23 cellular contexts compared by ENCODE assay signal in genomic region chr2:212107989-212108388, GRCh38.
DNase-seq lines count a peak whose midpoint lies in the region; ATAC-seq, FAIRE-seq and TF ChIP-seq lines count a peak whose summit lies in the region.
"Had no signal": no experiment of that assay in that cellular context is flagged by ENCODE, and none has a peak within 500 bp of the region (broad histone marks: within the 10 kb centered on the region; RNA-seq: fewer than 3 reads in every experiment).

No MANE protein-coding gene starts in this region.

- no peak overlapping the region for H3K4me3 ChIP-seq in GM23338
- H3K4me3 ChIP-seq in endothelial cell of umbilical vein (replicated peaks in 1 of 3; ENCODE audit: insufficient read depth in 1 of 3, low read depth in 1 of 3, low read length in 3 of 3) = no peak overlapping the region
- H3K4me3 ChIP-seq: A549; BLaER1 treated with 17β-estradiol and CSF1 and Interleukin-3, amounts not matched to agents 10 nM and 100 nM; GM12878 had no signal

- no peaks in the 10 kb centered on the region for H3K9me1 ChIP-seq in endothelial cell of umbilical vein (replicated peaks; ENCODE audit: control insufficient read depth, extremely low read depth, insufficient read depth, low read length)

- H3K4me1 ChIP-seq in GM23338 (ENCODE audit: insufficient read depth) (peaks cover 40% of the 10 kb centered on the region), endothelial cell of umbilical vein (ENCODE audit: control insufficient read depth, extremely low read depth, insufficient read depth, low read length) (peaks cover 26% of the 10 kb centered on the region)
- H3K4me1 ChIP-seq: A549; BLaER1 treated with 17β-estradiol and CSF1 and Interleukin-3, amounts not matched to agents 10 nM and 100 nM; Caco-2 had no signal

- H2AFZ ChIP-seq in GM23338 (no peak overlapping the region), endothelial cell of umbilical vein (ENCODE audit: low read depth, low read length) (no peak overlapping the region)

- H3K27me3 Mint-ChIP-seq in GM23338 (ENCODE audit: insufficient read depth, low read depth, poor library complexity) = no peaks in the 10 kb centered on the region
- H3K27me3 Mint-ChIP-seq: B cell; CD4-positive, alpha-beta T cell had no signal

- H3F3A ChIP-seq in GM23338 (replicated peaks; ENCODE audit: low read depth) = no peaks in the 10 kb centered on the region

- peaks cover 34% of the 10 kb centered on the region for H3K36me3 Mint-ChIP-seq in GM23338 (ENCODE audit: low read depth)
- H3K36me3 Mint-ChIP-seq: CD8-positive, alpha-beta T cell had no signal

- no peaks in the 10 kb centered on the region for H4K20me1 ChIP-seq in GM23338 (replicated peaks; ENCODE audit: insufficient read depth)
- H4K20me1 ChIP-seq in endothelial cell of umbilical vein (replicated peaks; ENCODE audit: control insufficient read depth, extremely low read depth, insufficient read depth, low read length) = no peaks in the 10 kb centered on the region
- H4K20me1 ChIP-seq: BLaER1 treated with 17β-estradiol and CSF1 and Interleukin-3, amounts not matched to agents 10 nM and 100 nM had no signal

- intact Hi-C loops in endothelial cell of umbilical vein (cut with micrococcal nuclease) = loop anchor here (1.0 to 2.0 kb wide), 2 partner anchors 56 to 75 kb away; no protein-coding TSS in a partner anchor

- no peak for FAIRE-seq in endothelial cell of umbilical vein (lab: Jason Lieb, UNC)
- FAIRE-seq in frontal cortex (lab: Jason Lieb, UNC) = peak; percentile 24
- FAIRE-seq in RCC 7860 (lab: Jason Lieb, UNC) = no peak
- FAIRE-seq: A549, D721Med, GM12878, GM12892, GM18507 had no signal

- POLR2A ChIA-PET in endothelial cell of umbilical vein (lab: Charles Lee) = no interaction called here

- TF ChIP-seq CTCF in GM23338 (conservative IDR thresholded peaks at IDR 0.05; ENCODE audit: low read depth in 2 of 2) (no peak), endothelial cell of umbilical vein (IDR thresholded peaks at IDR 0.05; ENCODE audit: extremely low read depth in 1 of 2, insufficient read depth in 1 of 2, low read depth in 1 of 2, low read length in 2 of 2) (no peak)

- peaks cover 30% of the 10 kb centered on the region for H3K9me3 Mint-ChIP-seq in GM23338

- H3K4me1 Mint-ChIP-seq in GM23338 = peaks cover 40% of the 10 kb centered on the region
- H3K4me1 Mint-ChIP-seq: B cell had no signal

- CTCF ChIA-PET in endothelial cell of umbilical vein (lab: Charles Lee) = no interaction called here

- H3K27ac Mint-ChIP-seq in GM23338 = no peak overlapping the region
- H3K27ac Mint-ChIP-seq: B cell; CD4-positive, alpha-beta T cell; CD8-positive, alpha-beta T cell had no signal

- H3K27me3 ChIP-seq in GM23338 (ENCODE audit: insufficient read depth) (no peaks in the 10 kb centered on the region), endothelial cell of umbilical vein (ENCODE audit: control insufficient read depth in 2 of 2, insufficient read depth in 2 of 2, low read length in 2 of 2) (no peaks in the 10 kb centered on the region)
- H3K27me3 ChIP-seq: BLaER1 treated with 17β-estradiol and CSF1 and Interleukin-3, amounts not matched to agents 10 nM and 100 nM had no signal

- no peak overlapping the region for H3K9ac ChIP-seq in endothelial cell of umbilical vein (replicated peaks; ENCODE audit: extremely low read depth, insufficient read depth, low read length)
- H3K9ac ChIP-seq: BLaER1 treated with 17β-estradiol and CSF1 and Interleukin-3, amounts not matched to agents 10 nM and 100 nM had no signal

- no TSS peak for BruUV-seq in endothelial cell of umbilical vein (replicated peaks; lab: Mats Ljungman, UMichigan)

- no peak for ATAC-seq in GM23338
- ATAC-seq: A549; CD8-positive, alpha-beta T cell; GM12878 had no signal

- no peak for DNase-seq in GM23338 (ENCODE audit: low spot score)
- peak; percentile 36 for DNase-seq in dermis blood vessel endothelial cell
- peak; percentile 57 for DNase-seq in endothelial cell of umbilical vein (ENCODE audit: low read depth, low spot score)
- DNase-seq in frontal cortex (ENCODE audit: low spot score in 2 of 2) = no peak
- no peak for DNase-seq in RKO (ENCODE audit: low spot score)
- DNase-seq in RCC 7860 (ENCODE audit: low spot score) = no peak
- no peak for DNase-seq in cerebellum (ENCODE audit: low spot score)
- DNase-seq: AML-193; Caco-2; Calu3; CD4-positive, alpha-beta T cell; CD8-positive, alpha-beta T cell; DMS79 treated with DMSO at 0.1 percent for 48 hours; GDM1 had no signal

- H3K79me2 ChIP-seq in GM23338 (replicated peaks; ENCODE audit: insufficient read depth) (no peaks in the 10 kb centered on the region), endothelial cell of umbilical vein (ENCODE audit: control insufficient read depth, insufficient read depth, low read length) (no peaks in the 10 kb centered on the region)

- H3K4me2 ChIP-seq in GM23338 = peak overlapping the region; percentile 1; the same call in 1 of the 2 replicates
- no peak overlapping the region for H3K4me2 ChIP-seq in endothelial cell of umbilical vein (ENCODE audit: insufficient read depth, low read length)
- H3K4me2 ChIP-seq: A549; BLaER1 treated with 17β-estradiol and CSF1 and Interleukin-3, amounts not matched to agents 10 nM and 100 nM had no signal

- no peaks in the 10 kb centered on the region for H3K9me2 ChIP-seq in GM23338 (ENCODE audit: insufficient read depth)

- H3K36me3 ChIP-seq in GM23338 (ENCODE audit: insufficient read depth) = peaks cover 8% of the 10 kb centered on the region; the same call in 1 of the 2 replicates
- no peaks in the 10 kb centered on the region for H3K36me3 ChIP-seq in endothelial cell of umbilical vein (ENCODE audit: control insufficient read depth in 2 of 2, extremely low read depth in 1 of 2, insufficient read depth in 2 of 2, low read length in 2 of 2)
- H3K36me3 ChIP-seq: BLaER1 treated with 17β-estradiol and CSF1 and Interleukin-3, amounts not matched to agents 10 nM and 100 nM had no signal

- TF ChIP-seq POLR2A in endothelial cell of umbilical vein (IDR thresholded peaks at IDR 0.05; ENCODE audit: low read depth, low read length) = no peak

- H3K4me3 Mint-ChIP-seq in GM23338 = no peak overlapping the region
- H3K4me3 Mint-ChIP-seq: B cell; CD4-positive, alpha-beta T cell; CD8-positive, alpha-beta T cell had no signal

- dilution Hi-C loops in endothelial cell of umbilical vein (cut with MboI; ENCODE audit: extremely low pct_ligation_motif_present, low sequenced_read_pairs) = no loop called here

- H3K27ac ChIP-seq in GM23338 (ENCODE audit: low read depth) (no peak overlapping the region), endothelial cell of umbilical vein (ENCODE audit: insufficient read depth, low read depth, low read length) (no peak overlapping the region)
- H3K27ac ChIP-seq: 22Rv1; A549; BLaER1 treated with 17β-estradiol and CSF1 and Interleukin-3, amounts not matched to agents 10 nM and 100 nM; C4-2B had no signal

- H3K9me3 ChIP-seq in endothelial cell of umbilical vein (replicated peaks; ENCODE audit: control insufficient read depth, insufficient read depth, low read length) = no peaks in the 10 kb centered on the region
- H3K9me3 ChIP-seq: A549 had no signal

TF ChIP-seq in GM23338, 12 proteins besides CTCF, POLR2A, EP300 and RAD21:
- TF ChIP-seq JUNB (IDR thresholded peaks at IDR 0.05; ENCODE audit: unreplicated experiment) (no peak), STAT1 (IDR thresholded peaks at IDR 0.05; ENCODE audit: unreplicated experiment) (no peak), ZNF331 (CRISPR knock-in tag; IDR thresholded peaks at IDR 0.05; ENCODE audit: low read depth) (no peak)

TF ChIP-seq in endothelial cell of umbilical vein, 7 proteins besides CTCF, POLR2A, EP300 and RAD21:
- peak; percentile 27 for TF ChIP-seq JUN (IDR thresholded peaks at IDR 0.05; ENCODE audit: borderline replicate concordance, insufficient read depth, insufficient read length, low read depth)
- peak; percentile 78 for TF ChIP-seq FOS (IDR thresholded peaks at IDR 0.05; ENCODE audit: borderline replicate concordance, insufficient read depth, low read length)
- TF ChIP-seq POLR2AphosphoS5 (IDR thresholded peaks at IDR 0.05; ENCODE audit: insufficient read depth, low read depth, low read length) = no peak

Comparison
In these comparisons a context has a peak if more than half of its experiments do, and no peak if none do; other contexts are left out.
1. DNase-seq: peak in dermis blood vessel endothelial cell (single experiment) and endothelial cell of umbilical vein (single experiment); none in GM23338 (single experiment), frontal cortex (0 of 2), RKO (single experiment), RCC 7860 (single experiment) and cerebellum (single experiment).